ENCODE assay signal across 10 cellular contexts in the genomic region with DNA sequence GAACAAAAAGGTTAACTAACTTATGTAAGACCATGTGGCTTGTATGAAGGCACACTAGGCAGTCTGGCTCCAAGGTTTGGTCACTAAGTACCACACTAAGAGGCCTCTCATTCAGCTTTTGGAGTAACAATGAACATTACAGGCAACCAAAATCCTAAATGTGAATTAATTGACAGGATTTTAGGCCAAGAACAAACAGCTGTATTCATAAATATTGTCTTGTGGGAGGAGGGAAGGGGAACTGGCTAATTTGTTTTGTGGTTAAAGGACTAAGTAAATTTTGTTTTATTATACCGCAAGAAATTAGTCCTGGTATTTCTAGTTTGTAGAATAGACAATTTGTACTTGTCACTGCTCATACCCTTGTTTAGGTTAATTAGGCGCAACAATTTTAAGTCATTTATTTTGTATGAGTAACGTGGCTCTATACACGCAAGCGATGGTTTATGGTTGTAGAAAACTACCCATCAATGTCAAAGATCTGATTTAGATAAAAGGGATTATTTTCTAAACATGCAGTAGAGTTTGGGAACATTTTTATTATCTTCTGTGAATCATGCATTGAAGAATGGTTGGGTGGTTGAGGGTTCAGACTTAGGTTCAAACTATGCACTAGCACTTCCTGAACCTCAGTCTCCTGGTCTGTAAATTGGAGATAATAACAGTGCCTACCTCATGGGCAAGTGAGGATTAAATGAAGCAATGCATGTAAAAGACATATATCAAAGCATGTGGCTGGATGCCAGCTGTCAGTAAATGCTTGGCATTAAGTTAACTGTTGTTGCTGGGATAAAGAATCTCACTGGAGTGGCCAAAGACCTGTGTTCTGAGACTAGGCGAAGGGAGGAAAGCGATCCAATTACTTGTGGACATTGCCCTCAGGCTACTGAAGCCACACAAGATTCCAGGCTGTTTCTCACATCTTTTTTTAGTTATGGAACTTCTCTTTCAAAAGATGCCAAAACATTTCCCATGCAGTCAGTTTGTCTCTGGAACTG. TPM values are rescaled to one million over a fixed set of nuclear protein-coding genes. Genes with fewer than 3 reads are reported as not detected.
A peak's percentile ranks its signal among the peaks of the same experiment; 100 is the strongest.
DNase-seq lines count a peak whose midpoint lies in the region; ATAC-seq and TF ChIP-seq lines count a peak whose summit lies in the region.
"Had no signal": no experiment of that assay in that cellular context is flagged by ENCODE, and none has a peak within 500 bp of the region (broad histone marks: within the 10 kb centered on the region; RNA-seq: fewer than 3 reads in every experiment).

No MANE protein-coding gene starts in this region.

- TF ChIP-seq POLR2A in body of pancreas (IDR thresholded peaks at IDR 0.05) = no peak

- H3K36me3 ChIP-seq in body of pancreas (replicated peaks in 1 of 2; ENCODE audit: insufficient read depth in 1 of 2, low read depth in 2 of 2) = no peaks in the 10 kb centered on the region
- H3K36me3 ChIP-seq: BLaER1 treated with 17β-estradiol and CSF1 and Interleukin-3, amounts not matched to agents 10 nM and 100 nM had no signal

- TF ChIP-seq CTCF in nephron (IDR thresholded peaks at IDR 0.05; ENCODE audit: unreplicated experiment in 3 of 3) (no peak), body of pancreas (IDR thresholded peaks at IDR 0.05) (no peak)

- no peaks in the 10 kb centered on the region for H3K9me3 ChIP-seq in body of pancreas

- ATAC-seq in HG03565 (IDR thresholded peaks at IDR 0.05; ENCODE audit: unreplicated experiment) (no peak), body of pancreas (no peak)

- H3K4me3 Mint-ChIP-seq in activated naive CD8-positive, alpha-beta T cell treated with anti-CD3 and anti-CD28 coated beads for 36 hours = peak overlapping the region; percentile 76
- peak overlapping the region; percentile 81 to 86 (median 81) for H3K4me3 Mint-ChIP-seq in nephron

- peaks cover 27% of the 10 kb centered on the region for H3K4me1 Mint-ChIP-seq in activated naive CD8-positive, alpha-beta T cell treated with anti-CD3 and anti-CD28 coated beads for 36 hours
- peaks cover 7% of the 10 kb centered on the region for H3K4me1 Mint-ChIP-seq in nephron

- H3K27ac ChIP-seq in body of pancreas = no peak overlapping the region

- 83 to 84% methylated on average over 7 of the region's 7 CpGs for WGBS in body of pancreas, 2 donors

- no peak overlapping the region for H3K4me3 ChIP-seq in body of pancreas

- intact Hi-C loops in body of pancreas (cut with DNase I) = no loop called here

- H3K36me3 Mint-ChIP-seq in activated naive CD8-positive, alpha-beta T cell treated with anti-CD3 and anti-CD28 coated beads for 36 hours = peaks cover 6% of the 10 kb centered on the region
- no peaks in the 10 kb centered on the region for H3K36me3 Mint-ChIP-seq in nephron (ENCODE audit: low read depth)

- H3K27me3 ChIP-seq in body of pancreas = no peaks in the 10 kb centered on the region

- no peak overlapping the region for H3K27ac Mint-ChIP-seq in activated naive CD8-positive, alpha-beta T cell treated with anti-CD3 and anti-CD28 coated beads for 36 hours
- no peak overlapping the region for H3K27ac Mint-ChIP-seq in nephron

- DNase-seq in NCI-H2171 treated with DMSO at 0.1 percent for 48 hours (lab: John Stamatoyannopoulos, UW) (peak; percentile 28), NCI-H2171 (lab: John Stamatoyannopoulos, UW) (no peak), M059J (ENCODE audit: low read depth) (peak; percentile 97), body of pancreas (no peak)
- DNase-seq in activated naive CD8-positive, alpha-beta T cell treated with anti-CD3 and anti-CD28 coated beads for 36 hours = no peak
- no peak for DNase-seq in stimulated activated CD4-positive, alpha-beta T cell treated with anti-CD3 and anti-CD28 coated beads, Interleukin-4, amount 100 ng/mL, for 4 hours
- DNase-seq: stimulated activated CD4-positive, alpha-beta T cell treated with anti-CD3 and anti-CD28 coated beads, Interleukin-1b, Interleukin-23, amount 100 ng/mL, for 48 hours had no signal

- H3K9me3 Mint-ChIP-seq in activated naive CD8-positive, alpha-beta T cell treated with anti-CD3 and anti-CD28 coated beads for 36 hours = no peaks in the 10 kb centered on the region
- H3K9me3 Mint-ChIP-seq in nephron = peaks cover 2% of the 10 kb centered on the region

- peaks cover 41% of the 10 kb centered on the region for H3K4me1 ChIP-seq in body of pancreas

- H3K27me3 Mint-ChIP-seq in activated naive CD8-positive, alpha-beta T cell treated with anti-CD3 and anti-CD28 coated beads for 36 hours = peaks cover 17% of the 10 kb centered on the region
- peaks cover 57% of the 10 kb centered on the region for H3K27me3 Mint-ChIP-seq in nephron (ENCODE audit: low read depth)

RNA-seq across cellular contexts. Expression of a gene that starts 1.3 kb away (rescaled TPM):
- 13.3 and 24.7 TPM in 2 replicates for total RNA-seq in M059J (2014; rRNA removed; shearing (Covaris generic))
- total RNA-seq in activated naive CD8-positive, alpha-beta T cell treated with anti-CD3 and anti-CD28 coated beads for 36 hours = 10 to 100 TPM; 20.8 to 27.3 TPM
- 10 to 100 TPM in 1 of 2 donors, 1 to 10 TPM in 1; 3.3 to 26.2 TPM for total RNA-seq in body of pancreas

Comparison
In these comparisons a context has a peak if more than half of its experiments do, and no peak if none do; other contexts are left out.
1. DNase-seq: peak in NCI-H2171 treated with DMSO at 0.1 percent for 48 hours (single experiment) and M059J (single experiment); none in NCI-H2171 (single experiment), activated naive CD8-positive, alpha-beta T cell treated with anti-CD3 and anti-CD28 coated beads for 36 hours (single experiment), body of pancreas (0 of 4) and stimulated activated CD4-positive, alpha-beta T cell treated with anti-CD3 and anti-CD28 coated beads, Interleukin-4, amount 100 ng/mL, for 4 hours (0 of 2).